13 cellular contexts compared by ENCODE assay signal in the genomic region with DNA sequence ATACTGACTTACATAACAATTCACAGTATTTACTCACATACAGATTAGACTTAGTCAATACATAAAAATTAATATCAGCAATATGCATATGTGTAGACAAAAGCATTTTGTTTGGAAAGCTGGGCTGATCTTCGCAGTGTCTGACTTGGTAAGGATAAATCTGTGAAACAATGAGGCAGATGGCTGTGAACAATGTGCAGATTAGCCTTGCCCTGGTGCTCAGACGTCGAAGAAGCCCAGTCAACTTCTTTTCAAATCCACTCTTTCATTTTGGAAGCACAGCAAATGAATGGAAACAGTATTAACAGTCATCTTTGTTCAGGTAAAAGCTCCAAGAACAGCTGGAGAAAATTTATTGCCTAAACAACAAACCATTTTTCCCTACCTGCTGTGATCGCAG.
DNase-seq lines count a peak whose midpoint lies in the region; ATAC-seq, FAIRE-seq and TF ChIP-seq lines count a peak whose summit lies in the region.
"Had no signal": no experiment of that assay in that cellular context is flagged by ENCODE, and none has a peak within 500 bp of the region (broad histone marks: within the 10 kb centered on the region; RNA-seq: fewer than 3 reads in every experiment).

No MANE protein-coding gene starts in this region.

- H3K4me3 ChIP-seq in endodermal cell (ENCODE audit: low read length) = no peak overlapping the region
- H3K4me3 ChIP-seq: K562 had no signal

- H3K9me3 ChIP-seq in endodermal cell (ENCODE audit: control insufficient read depth, low read length) = no peaks in the 10 kb centered on the region

- H3K27ac Mint-ChIP-seq in endodermal cell = no peak overlapping the region
- peak overlapping the region; percentile 79 for H3K27ac Mint-ChIP-seq in osteocyte (ENCODE audit: unreplicated experiment)

- H3K27me3 ChIP-seq in endodermal cell (ENCODE audit: control insufficient read depth, insufficient read depth, low read length, poor library complexity, severe bottlenecking) = no peaks in the 10 kb centered on the region

- TF ChIP-seq POLR2A in GM12891 (IDR thresholded peaks at IDR 0.05; ENCODE audit: low read depth, low read length) = no peak

- H3K36me3 ChIP-seq in endodermal cell (ENCODE audit: control insufficient read depth, insufficient read depth, low read length) = peaks cover 57% of the 10 kb centered on the region

- H3K36me3 Mint-ChIP-seq in endodermal cell (ENCODE audit: low read depth) (peaks cover 36% of the 10 kb centered on the region), osteocyte (ENCODE audit: unreplicated experiment) (peaks cover 49% of the 10 kb centered on the region)

- H3K4me1 Mint-ChIP-seq in endodermal cell (peaks cover 16% of the 10 kb centered on the region), osteocyte (ENCODE audit: unreplicated experiment) (peaks cover 30% of the 10 kb centered on the region)

- FAIRE-seq in GM12891 (lab: Jason Lieb, UNC) = no peak
- FAIRE-seq: K562, TTC549 had no signal

- no peaks in the 10 kb centered on the region for H3K4me1 ChIP-seq in endodermal cell (ENCODE audit: control insufficient read depth, insufficient read depth, low read length)

- H3K27ac ChIP-seq in endodermal cell (ENCODE audit: low read depth, low read length) = peak overlapping the region; percentile 55
- H3K27ac ChIP-seq: RWPE1 had no signal

- H3K27me3 Mint-ChIP-seq in endodermal cell (ENCODE audit: insufficient read depth) = no peaks in the 10 kb centered on the region
- H3K27me3 Mint-ChIP-seq in osteocyte (ENCODE audit: unreplicated experiment) = no peaks in the 10 kb centered on the region

- no peak for TF ChIP-seq CTCF in endodermal cell (conservative IDR thresholded peaks at IDR 0.05)
- TF ChIP-seq CTCF in osteocyte (IDR thresholded peaks at IDR 0.05) = no peak

- no peak for ATAC-seq in stimulated activated naive CD8-positive, alpha-beta T cell treated with anti-CD3 and anti-CD28 coated beads, Interleukin-15, Interleukin-2, amounts not matched to agents 100 U/mL and 50 U/mL, for 24 hours
- no peak for ATAC-seq in HG02852 (IDR thresholded peaks at IDR 0.05; ENCODE audit: unreplicated experiment)
- ATAC-seq: K562 had no signal

- peak; percentile 55 for DNase-seq in D341Med (ENCODE audit: low spot score)
- DNase-seq in NCI-H69 (lab: John Stamatoyannopoulos, UW) = peak; percentile 50
- DNase-seq in endodermal cell = no peak
- no peak for DNase-seq in osteocyte (ENCODE audit: extremely low spot score, unreplicated experiment)
- no peak for DNase-seq in activated CD4-positive, CD25-positive, alpha-beta regulatory T cell (lab: John Stamatoyannopoulos, UW)
- DNase-seq in GM12891 (ENCODE audit: insufficient read length, low spot score) = no peak
- no peak for DNase-seq in stimulated activated naive CD8-positive, alpha-beta T cell treated with anti-CD3 and anti-CD28 coated beads, Interleukin-15, Interleukin-2, amounts not matched to agents 100 U/mL and 50 U/mL, for 24 hours
- DNase-seq: AML-193, DND-41 had no signal

- no peak overlapping the region for H3K4me3 Mint-ChIP-seq in endodermal cell
- H3K4me3 Mint-ChIP-seq in osteocyte (ENCODE audit: unreplicated experiment) = no peak overlapping the region

- no peaks in the 10 kb centered on the region for H3K9me3 Mint-ChIP-seq in endodermal cell
- no peaks in the 10 kb centered on the region for H3K9me3 Mint-ChIP-seq in osteocyte (ENCODE audit: unreplicated experiment)

- WGBS in endodermal cell (ENCODE audit: insufficient coverage in 1 of 2, insufficient read length in 1 of 2), 2 experiments = 82 to 91% methylated on average over 4 of the region's 4 CpGs

- H3K9ac ChIP-seq in endodermal cell (ENCODE audit: extremely low read depth, low read length, poor library complexity, severe bottlenecking) = no peak overlapping the region

TF ChIP-seq in GM12891, 5 proteins besides CTCF, POLR2A, EP300 and RAD21:
- no peak for TF ChIP-seq PAX5 (IDR thresholded peaks at IDR 0.05; ENCODE audit: insufficient read depth, low read length, severe bottlenecking)
- no peak for TF ChIP-seq POU2F2 (IDR thresholded peaks at IDR 0.05; ENCODE audit: low read depth, low read length)
- TF ChIP-seq POLR2AphosphoS5 (IDR thresholded peaks at IDR 0.05; ENCODE audit: low read depth, low read length) = no peak
- TF ChIP-seq SPI1 (IDR thresholded peaks at IDR 0.05; ENCODE audit: low read depth, low read length) = no peak
- TF ChIP-seq TAF1 (IDR thresholded peaks at IDR 0.05; ENCODE audit: low read depth, low read length) = no peak

Comparison
In these comparisons a context has a peak if more than half of its experiments do, and no peak if none do; other contexts are left out.
1. DNase-seq: peak in D341Med (single experiment) and NCI-H69 (single experiment); none in endodermal cell (single experiment), osteocyte (single experiment), activated CD4-positive, CD25-positive, alpha-beta regulatory T cell (0 of 4), GM12891 (single experiment) and stimulated activated naive CD8-positive, alpha-beta T cell treated with anti-CD3 and anti-CD28 coated beads, Interleukin-15, Interleukin-2, amounts not matched to agents 100 U/mL and 50 U/mL, for 24 hours (single experiment).